In the genomic region with DNA sequence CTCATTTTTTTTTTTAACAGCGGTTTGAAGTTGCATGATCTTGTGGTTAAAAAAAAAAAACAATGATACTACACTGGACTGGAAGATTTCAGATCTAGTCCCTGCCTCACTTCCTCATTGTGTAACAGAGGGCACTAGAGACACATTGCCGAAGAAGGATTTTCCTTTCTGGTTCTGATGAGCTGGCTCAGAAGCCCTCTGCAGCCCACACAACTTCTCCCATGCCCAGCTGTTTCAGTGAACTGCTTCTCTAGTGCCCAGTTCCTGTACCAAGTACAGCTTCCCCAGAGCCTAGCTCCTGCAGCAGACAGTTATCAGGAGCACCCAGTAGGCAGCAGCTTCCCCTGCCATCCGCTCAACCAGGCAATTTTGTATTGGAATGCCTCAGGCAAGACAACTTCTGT, we compare ENCODE assay signal across 11 cellular contexts. TPM values are rescaled to one million over a fixed set of nuclear protein-coding genes. Genes with fewer than 3 reads are reported as not detected.
DNase-seq lines count a peak whose midpoint lies in the region; ATAC-seq and TF ChIP-seq lines count a peak whose summit lies in the region.
"Had no signal": no experiment of that assay in that cellular context is flagged by ENCODE, and none has a peak within 500 bp of the region (broad histone marks: within the 10 kb centered on the region; RNA-seq: fewer than 3 reads in every experiment).

No MANE protein-coding gene starts in this region.

- H3K9me3 ChIP-seq in CD4-positive, alpha-beta T cell (ENCODE audit: control insufficient read depth, low read length), result no peaks in the 10 kb centered on the region
- no peaks in the 10 kb centered on the region for H3K9me3 ChIP-seq in T-helper 17 cell (ENCODE audit: control insufficient read depth, low read length, poor library complexity, severe bottlenecking)

- H3K4me1 Mint-ChIP-seq in natural killer cell, result peaks cover 0 to 5% of the 10 kb centered on the region in 2 donors
- no peaks in the 10 kb centered on the region for H3K4me1 Mint-ChIP-seq in CD4-positive, alpha-beta T cell (ENCODE audit: low read depth)
- H3K4me1 Mint-ChIP-seq in T-helper 17 cell, result no peaks in the 10 kb centered on the region
- H3K4me1 Mint-ChIP-seq: activated naive CD8-positive, alpha-beta T cell treated with anti-CD3 and anti-CD28 coated beads, Interleukin-2, amount 10 ng/mL, durations not matched to agents 7 days and 5 days had no signal

- H3K27me3 Mint-ChIP-seq in natural killer cell (ENCODE audit: low read depth in 2 of 2) (no peaks in the 10 kb centered on the region), T-helper 17 cell (no peaks in the 10 kb centered on the region)
- no peaks in the 10 kb centered on the region for H3K27me3 Mint-ChIP-seq in CD4-positive, alpha-beta T cell
- H3K27me3 Mint-ChIP-seq: activated naive CD8-positive, alpha-beta T cell treated with anti-CD3 and anti-CD28 coated beads, Interleukin-2, amount 10 ng/mL, durations not matched to agents 7 days and 5 days had no signal

- no peak for TF ChIP-seq CTCF in natural killer cell (IDR thresholded peaks at IDR 0.05)
- TF ChIP-seq CTCF in CD4-positive, alpha-beta T cell (IDR thresholded peaks at IDR 0.05), result no peak

- ATAC-seq in GM18861 (IDR thresholded peaks at IDR 0.05; ENCODE audit: unreplicated experiment) (peak; percentile 87), HG02678 (IDR thresholded peaks at IDR 0.05; ENCODE audit: unreplicated experiment) (peak; percentile 73), natural killer cell (peak in 2 of 3 donors; percentile 17 to 63), HG03439 (IDR thresholded peaks at IDR 0.05; ENCODE audit: unreplicated experiment) (no peak), T-helper 17 cell (no peak)
- ATAC-seq in CD4-positive, alpha-beta T cell (ENCODE audit: poor library complexity), result no peak
- ATAC-seq: K562 had no signal

- H3K27me3 ChIP-seq in CD4-positive, alpha-beta T cell (ENCODE audit: control insufficient read depth, insufficient read depth, low read length), result no peaks in the 10 kb centered on the region

- POLR2A ChIA-PET in CD4-positive, alpha-beta T cell (lab: Charles Lee), result no interaction called here

- CTCF ChIA-PET in CD4-positive, alpha-beta T cell (lab: Charles Lee), result no interaction called here

- DNase-seq in MV-4-11 (lab: John Stamatoyannopoulos, UW), result peak; percentile 99
- no peak for DNase-seq in natural killer cell
- no peak for DNase-seq in erythroblast (lab: John Stamatoyannopoulos, UW)
- no peak for DNase-seq in CD4-positive, alpha-beta T cell
- no peak for DNase-seq in T-helper 17 cell
- DNase-seq: activated naive CD8-positive, alpha-beta T cell treated with anti-CD3 and anti-CD28 coated beads, Interleukin-2, amount 10 ng/mL, durations not matched to agents 7 days and 5 days; GDM1 had no signal

- no peak overlapping the region for H3K27ac ChIP-seq in CD4-positive, alpha-beta T cell (ENCODE audit: low read depth, low read length)

- no peaks in the 10 kb centered on the region for H3K9me3 Mint-ChIP-seq in natural killer cell
- no peaks in the 10 kb centered on the region for H3K9me3 Mint-ChIP-seq in CD4-positive, alpha-beta T cell
- H3K9me3 Mint-ChIP-seq: activated naive CD8-positive, alpha-beta T cell treated with anti-CD3 and anti-CD28 coated beads, Interleukin-2, amount 10 ng/mL, durations not matched to agents 7 days and 5 days had no signal

- TF ChIP-seq POLR2A in erythroblast (IDR thresholded peaks at IDR 0.05; ENCODE audit: low read length), result no peak

- H3K36me3 Mint-ChIP-seq in natural killer cell (no peaks in the 10 kb centered on the region), T-helper 17 cell (ENCODE audit: low read depth) (no peaks in the 10 kb centered on the region)
- no peaks in the 10 kb centered on the region for H3K36me3 Mint-ChIP-seq in CD4-positive, alpha-beta T cell (ENCODE audit: low read depth)
- H3K36me3 Mint-ChIP-seq: activated naive CD8-positive, alpha-beta T cell treated with anti-CD3 and anti-CD28 coated beads, Interleukin-2, amount 10 ng/mL, durations not matched to agents 7 days and 5 days had no signal

- H3K4me3 Mint-ChIP-seq in natural killer cell, result no peak overlapping the region
- no peak overlapping the region for H3K4me3 Mint-ChIP-seq in CD4-positive, alpha-beta T cell
- H3K4me3 Mint-ChIP-seq in T-helper 17 cell, result no peak overlapping the region
- H3K4me3 Mint-ChIP-seq: activated naive CD8-positive, alpha-beta T cell treated with anti-CD3 and anti-CD28 coated beads, Interleukin-2, amount 10 ng/mL, durations not matched to agents 7 days and 5 days had no signal

- H3K27ac Mint-ChIP-seq in natural killer cell, result no peak overlapping the region
- no peak overlapping the region for H3K27ac Mint-ChIP-seq in CD4-positive, alpha-beta T cell
- no peak overlapping the region for H3K27ac Mint-ChIP-seq in T-helper 17 cell
- H3K27ac Mint-ChIP-seq: activated naive CD8-positive, alpha-beta T cell treated with anti-CD3 and anti-CD28 coated beads, Interleukin-2, amount 10 ng/mL, durations not matched to agents 7 days and 5 days had no signal

- intact Hi-C loops in natural killer cell (cut with micrococcal nuclease), result no loop called here
- intact Hi-C loops in CD4-positive, alpha-beta T cell (cut with DNase I, micrococcal nuclease), result no loop called here

RNA-seq across cellular contexts. Expression of a gene that starts 29.5 kb away (rescaled TPM):
- under 1 TPM; 0.05 to 0.08 (median 0.05) TPM for total RNA-seq in natural killer cell
- total RNA-seq in CD4-positive, alpha-beta T cell, result not detected
- total RNA-seq in T-helper 17 cell, result under 1 TPM in 1 of 2 donors, not detected in 1; 0.05 TPM

Comparison
In these comparisons a context has a peak if more than half of its experiments do, and no peak if none do; other contexts are left out.
1. ATAC-seq: peak in GM18861 (single experiment), HG02678 (single experiment) and natural killer cell (2 of 3); none in HG03439 (single experiment), CD4-positive, alpha-beta T cell (single experiment) and T-helper 17 cell (single experiment).